In the genomic region with DNA sequence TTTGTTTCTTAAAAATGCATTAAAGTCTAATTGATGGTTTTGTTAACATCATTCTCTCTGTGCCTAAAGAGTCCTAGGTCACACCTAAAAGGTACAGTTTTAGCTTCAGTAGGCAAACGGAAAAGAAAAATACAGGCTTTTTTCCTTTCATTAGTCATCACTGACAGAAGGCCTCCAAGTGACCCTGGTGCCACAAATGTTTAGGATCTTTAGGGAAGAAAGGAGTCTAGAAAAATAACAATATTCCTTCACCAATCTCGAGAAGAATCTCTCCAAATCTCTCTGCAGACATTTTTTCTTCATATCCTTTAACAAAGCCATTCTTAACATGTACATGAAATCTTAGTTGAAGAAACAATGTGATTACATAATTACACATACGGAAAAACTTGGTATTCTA, we compare ENCODE assay signal across 9 cellular contexts. TPM values are rescaled to one million over a fixed set of nuclear protein-coding genes. Genes with fewer than 3 reads are reported as not detected.
DNase-seq lines count a peak whose midpoint lies in the region; ATAC-seq lines count a peak whose summit lies in the region.
"Had no signal": no experiment of that assay in that cellular context is flagged by ENCODE, and none has a peak within 500 bp of the region (broad histone marks: within the 10 kb centered on the region; RNA-seq: fewer than 3 reads in every experiment).

No MANE protein-coding gene starts in this region.

- H3K27me3 Mint-ChIP-seq in activated CD4-positive, alpha-beta T cell treated with anti-CD3 and anti-CD28 coated beads, Interleukin-2, amount 10 ng/mL, durations not matched to agents 24 days and 14 days, result peaks cover 54% of the 10 kb centered on the region
- H3K27me3 Mint-ChIP-seq in activated T-helper 1 cell treated with anti-CD3 and anti-CD28 coated beads, Interleukin-12 subunit alpha, Interleukin-12 subunit beta, Interleukin-2, Interleukin-4 antibody, amounts not matched to agents 30 ng/mL and 10 ng/mL and 1 ng/mL, durations not matched to agents 14 hours and 24 hours and 36 hours (ENCODE audit: insufficient read depth), result peaks cover 54% of the 10 kb centered on the region
- peaks cover 13 to 19% (median 19%) of the 10 kb centered on the region in 3 donors for H3K27me3 Mint-ChIP-seq in immature natural killer cell (ENCODE audit: low read depth in 3 of 3)

- peak overlapping the region in 1 of 2 donors; percentile 68 for H3K9ac ChIP-seq in stomach smooth muscle (ENCODE audit: low read length in 2 of 2)

- peak overlapping the region; percentile 77 to 91 for H3K4me3 ChIP-seq in stomach smooth muscle (ENCODE audit: low read length in 2 of 2)

- DNase-seq in activated CD4-positive, alpha-beta T cell treated with anti-CD3 and anti-CD28 coated beads, Interleukin-2, amount 10 ng/mL, durations not matched to agents 24 days and 14 days, result no peak
- no peak for DNase-seq in activated CD4-positive, alpha-beta T cell treated with anti-CD3 and anti-CD28 coated beads for 1 hour
- DNase-seq in activated T-helper 1 cell treated with anti-CD3 and anti-CD28 coated beads, Interleukin-12 subunit alpha, Interleukin-12 subunit beta, Interleukin-2, Interleukin-4 antibody, amounts not matched to agents 30 ng/mL and 10 ng/mL and 1 ng/mL, durations not matched to agents 14 hours and 24 hours and 36 hours (ENCODE audit: low spot score), result no peak
- DNase-seq in immature natural killer cell (no peak), HuH-7.5 (ENCODE audit: low spot score) (no peak), NCI-H2029 (lab: John Stamatoyannopoulos, UW) (no peak)

- H3K4me1 Mint-ChIP-seq in activated CD4-positive, alpha-beta T cell treated with anti-CD3 and anti-CD28 coated beads, Interleukin-2, amount 10 ng/mL, durations not matched to agents 24 days and 14 days, result peaks cover 7% of the 10 kb centered on the region
- peaks cover 13% of the 10 kb centered on the region for H3K4me1 Mint-ChIP-seq in activated T-helper 1 cell treated with anti-CD3 and anti-CD28 coated beads, Interleukin-12 subunit alpha, Interleukin-12 subunit beta, Interleukin-2, Interleukin-4 antibody, amounts not matched to agents 30 ng/mL and 10 ng/mL and 1 ng/mL, durations not matched to agents 14 hours and 24 hours and 36 hours (ENCODE audit: low read depth)
- H3K4me1 Mint-ChIP-seq in immature natural killer cell, result peaks cover 15 to 23% of the 10 kb centered on the region in 2 donors

- peaks cover 3% of the 10 kb centered on the region for H3K36me3 Mint-ChIP-seq in activated CD4-positive, alpha-beta T cell treated with anti-CD3 and anti-CD28 coated beads, Interleukin-2, amount 10 ng/mL, durations not matched to agents 24 days and 14 days (ENCODE audit: low read depth)
- H3K36me3 Mint-ChIP-seq in activated T-helper 1 cell treated with anti-CD3 and anti-CD28 coated beads, Interleukin-12 subunit alpha, Interleukin-12 subunit beta, Interleukin-2, Interleukin-4 antibody, amounts not matched to agents 30 ng/mL and 10 ng/mL and 1 ng/mL, durations not matched to agents 14 hours and 24 hours and 36 hours (ENCODE audit: low read depth), result peaks cover 6% of the 10 kb centered on the region
- no peaks in the 10 kb centered on the region for H3K36me3 Mint-ChIP-seq in immature natural killer cell

- no peak overlapping the region for H3K27ac ChIP-seq in stomach smooth muscle (ENCODE audit: low read length)
- H3K27ac ChIP-seq: SK-N-MC had no signal

- no peak for ATAC-seq in GM18868 (IDR thresholded peaks at IDR 0.05; ENCODE audit: unreplicated experiment)

- peaks cover 3% of the 10 kb centered on the region for H3K4me1 ChIP-seq in stomach smooth muscle (ENCODE audit: control insufficient read depth, insufficient read depth, low read length)

- peak overlapping the region; percentile 87 for H3K4me3 Mint-ChIP-seq in activated CD4-positive, alpha-beta T cell treated with anti-CD3 and anti-CD28 coated beads, Interleukin-2, amount 10 ng/mL, durations not matched to agents 24 days and 14 days
- peak overlapping the region; percentile 73 for H3K4me3 Mint-ChIP-seq in activated T-helper 1 cell treated with anti-CD3 and anti-CD28 coated beads, Interleukin-12 subunit alpha, Interleukin-12 subunit beta, Interleukin-2, Interleukin-4 antibody, amounts not matched to agents 30 ng/mL and 10 ng/mL and 1 ng/mL, durations not matched to agents 14 hours and 24 hours and 36 hours
- peak overlapping the region; percentile 80 to 87 (median 83) for H3K4me3 Mint-ChIP-seq in immature natural killer cell

- H3K27me3 ChIP-seq in stomach smooth muscle (ENCODE audit: control insufficient read depth in 1 of 2, insufficient read depth in 2 of 2, low read length in 2 of 2), result no peaks in the 10 kb centered on the region

- no peaks in the 10 kb centered on the region for H3K9me3 Mint-ChIP-seq in activated CD4-positive, alpha-beta T cell treated with anti-CD3 and anti-CD28 coated beads, Interleukin-2, amount 10 ng/mL, durations not matched to agents 24 days and 14 days
- H3K9me3 Mint-ChIP-seq in activated T-helper 1 cell treated with anti-CD3 and anti-CD28 coated beads, Interleukin-12 subunit alpha, Interleukin-12 subunit beta, Interleukin-2, Interleukin-4 antibody, amounts not matched to agents 30 ng/mL and 10 ng/mL and 1 ng/mL, durations not matched to agents 14 hours and 24 hours and 36 hours, result no peaks in the 10 kb centered on the region
- H3K9me3 Mint-ChIP-seq in immature natural killer cell, result no peaks in the 10 kb centered on the region

- H3K36me3 ChIP-seq in stomach smooth muscle (ENCODE audit: control insufficient read depth in 2 of 2, insufficient read depth in 2 of 2, low read length in 2 of 2), result no peaks in the 10 kb centered on the region

- no peak overlapping the region for H3K27ac Mint-ChIP-seq in activated CD4-positive, alpha-beta T cell treated with anti-CD3 and anti-CD28 coated beads, Interleukin-2, amount 10 ng/mL, durations not matched to agents 24 days and 14 days
- no peak overlapping the region for H3K27ac Mint-ChIP-seq in activated T-helper 1 cell treated with anti-CD3 and anti-CD28 coated beads, Interleukin-12 subunit alpha, Interleukin-12 subunit beta, Interleukin-2, Interleukin-4 antibody, amounts not matched to agents 30 ng/mL and 10 ng/mL and 1 ng/mL, durations not matched to agents 14 hours and 24 hours and 36 hours
- no peak overlapping the region for H3K27ac Mint-ChIP-seq in immature natural killer cell

- no peaks in the 10 kb centered on the region for H3K9me3 ChIP-seq in stomach smooth muscle (ENCODE audit: control insufficient read depth in 2 of 2, low read length in 2 of 2)

- intact Hi-C loops in activated CD4-positive, alpha-beta T cell treated with anti-CD3 and anti-CD28 coated beads, Interleukin-2, amount 10 ng/mL, durations not matched to agents 24 days and 14 days (cut with micrococcal nuclease), result no loop called here
- intact Hi-C loops in activated T-helper 1 cell treated with anti-CD3 and anti-CD28 coated beads, Interleukin-12 subunit alpha, Interleukin-12 subunit beta, Interleukin-2, Interleukin-4 antibody, amounts not matched to agents 30 ng/mL and 10 ng/mL and 1 ng/mL, durations not matched to agents 14 hours and 24 hours and 36 hours (cut with micrococcal nuclease), result loop anchor here (2.0 kb wide), 1 partner anchor 186 kb away; no protein-coding TSS in a partner anchor

RNA-seq across cellular contexts. Expression of gene DENND5B, which starts 2.0 kb away (rescaled TPM):
- 0.19 TPM in 1 of 2 replicates, not detected in the other for total RNA-seq in activated CD4-positive, alpha-beta T cell treated with anti-CD3 and anti-CD28 coated beads, Interleukin-2, amount 10 ng/mL, durations not matched to agents 24 days and 14 days
- 0.12 and 0.93 TPM in 2 replicates for total RNA-seq in activated T-helper 1 cell treated with anti-CD3 and anti-CD28 coated beads, Interleukin-12 subunit alpha, Interleukin-12 subunit beta, Interleukin-2, Interleukin-4 antibody, amounts not matched to agents 30 ng/mL and 10 ng/mL and 1 ng/mL, durations not matched to agents 14 hours and 24 hours and 36 hours
- polyA plus RNA-seq in immature natural killer cell, result under 1 TPM in 2 of 3 donors, not detected in 1; 0.53 to 0.70 TPM
